ENCODE assay signal across 10 cellular contexts in the genomic region with DNA sequence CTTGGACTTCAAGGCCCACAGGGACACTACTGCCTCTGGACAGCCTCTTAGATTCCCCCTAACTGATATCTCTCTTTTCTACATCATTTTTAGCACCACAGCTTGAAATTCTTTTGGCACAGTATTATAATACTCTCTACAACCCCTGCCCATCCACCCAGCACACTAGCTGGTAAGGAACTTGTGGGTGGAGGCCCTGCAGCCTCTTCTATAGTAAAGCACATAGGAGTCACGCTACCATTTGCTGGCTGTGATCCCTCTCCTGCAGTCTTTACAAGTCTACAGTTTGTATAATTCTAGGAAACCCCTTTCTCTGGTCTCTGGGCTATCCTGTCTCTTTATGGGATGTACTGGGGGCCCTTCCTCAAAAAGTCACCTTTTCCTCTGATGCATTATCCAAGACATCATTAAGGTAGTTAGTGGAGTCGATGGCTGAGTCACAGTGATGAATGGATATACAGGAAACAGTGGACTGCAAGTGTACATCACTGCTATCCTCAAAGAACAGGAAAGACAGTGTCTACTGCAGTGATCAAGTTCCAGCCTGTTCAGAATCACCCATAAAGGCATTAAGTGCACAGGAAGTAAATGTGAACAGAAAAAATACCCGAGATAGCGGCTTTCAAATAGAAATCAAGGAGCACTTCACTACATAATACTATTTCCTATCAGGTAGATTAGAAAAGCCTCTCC. TPM values are rescaled to one million over a fixed set of nuclear protein-coding genes. Genes with fewer than 3 reads are reported as not detected.
A peak's percentile ranks its signal among the peaks of the same experiment; 100 is the strongest.
DNase-seq lines count a peak whose midpoint lies in the region; ATAC-seq, FAIRE-seq and TF ChIP-seq lines count a peak whose summit lies in the region.
"Had no signal": no experiment of that assay in that cellular context is flagged by ENCODE, and none has a peak within 500 bp of the region (broad histone marks: within the 10 kb centered on the region; RNA-seq: fewer than 3 reads in every experiment).

No MANE protein-coding gene starts in this region.

- BruUV-seq in endothelial cell of umbilical vein (replicated peaks; lab: Mats Ljungman, UMichigan), result no TSS peak

- DNase-seq in GM12891 (ENCODE audit: insufficient read length, low spot score) (no peak), SK-N-SH (no peak), endothelial cell of umbilical vein (ENCODE audit: low read depth, low spot score) (peak; percentile 17), smooth muscle cell (lab: John Stamatoyannopoulos, UW; ENCODE audit: unreplicated experiment) (no peak), HK-2 (ENCODE audit: unreplicated experiment) (no peak), caudate nucleus (lab: John Stamatoyannopoulos, UW) (no peak)
- no peak for DNase-seq in activated effector memory CD4-positive, alpha-beta T cell treated with Interleukin-2 at 50 U/mL for 16 hours
- DNase-seq: left cardiac atrium, MM.1S had no signal

- no peaks in the 10 kb centered on the region for H3K9me1 ChIP-seq in endothelial cell of umbilical vein (replicated peaks; ENCODE audit: control insufficient read depth, extremely low read depth, insufficient read depth, low read length)

- WGBS in SK-N-SH (ENCODE audit: low lambda C conversion rate), result 28% methylated on average over 4 of the region's 4 CpGs
- 75% methylated on average over 4 of the region's 4 CpGs for WGBS in smooth muscle cell (ENCODE audit: low lambda C conversion rate)

- peak overlapping the region; percentile 38; the same call in 1 of the 2 replicates for H3K4me2 ChIP-seq in SK-N-SH
- H3K4me2 ChIP-seq in endothelial cell of umbilical vein (ENCODE audit: insufficient read depth, low read length), result no peak overlapping the region
- H3K4me2 ChIP-seq in smooth muscle cell, result no peak overlapping the region

- peaks cover 87% of the 10 kb centered on the region for H3F3A ChIP-seq in SK-N-SH (replicated peaks; ENCODE audit: insufficient read depth)
- H3F3A ChIP-seq in smooth muscle cell (ENCODE audit: low read depth), result no peaks in the 10 kb centered on the region

- H2AFZ ChIP-seq in SK-N-SH (ENCODE audit: low read depth) (no peak overlapping the region), endothelial cell of umbilical vein (ENCODE audit: low read depth, low read length) (no peak overlapping the region), smooth muscle cell (ENCODE audit: low read depth) (no peak overlapping the region)

- POLR2A ChIA-PET in SK-N-SH (lab: Yijun Ruan, JAX) (no interaction called here), endothelial cell of umbilical vein (lab: Charles Lee) (interaction anchor here (0.6 to 1.2 kb wide), 4 partner anchors 10 to 54 kb away, joined by 3 to 6 read pairs (median 4); a partner anchor contains a TSS)

- H3K79me2 ChIP-seq in SK-N-SH (ENCODE audit: insufficient read depth) (peaks cover 81% of the 10 kb centered on the region), endothelial cell of umbilical vein (ENCODE audit: control insufficient read depth, insufficient read depth, low read length) (peaks cover 40% of the 10 kb centered on the region), smooth muscle cell (ENCODE audit: low read depth) (no peaks in the 10 kb centered on the region)

- TF ChIP-seq POLR2A in GM12891 (IDR thresholded peaks at IDR 0.05; ENCODE audit: low read depth, low read length), result peak; percentile 24; the same call in 1 of the 2 replicates
- TF ChIP-seq POLR2A in endothelial cell of umbilical vein (IDR thresholded peaks at IDR 0.05; ENCODE audit: low read depth, low read length), result no peak

- no peaks in the 10 kb centered on the region for H3K27me3 ChIP-seq in SK-N-SH (ENCODE audit: insufficient read depth)
- H3K27me3 ChIP-seq in endothelial cell of umbilical vein (ENCODE audit: control insufficient read depth in 2 of 2, insufficient read depth in 2 of 2, low read length in 2 of 2), result no peaks in the 10 kb centered on the region
- no peaks in the 10 kb centered on the region for H3K27me3 ChIP-seq in smooth muscle cell (ENCODE audit: low read depth)

- no peak for FAIRE-seq in GM12891 (lab: Jason Lieb, UNC)
- FAIRE-seq in endothelial cell of umbilical vein (lab: Jason Lieb, UNC), result no peak

- no peak for TF ChIP-seq RAD21 in SK-N-SH (IDR thresholded peaks at IDR 0.05; ENCODE audit: low read length)

- intact Hi-C loops in endothelial cell of umbilical vein (cut with micrococcal nuclease), result no loop called here

- TF ChIP-seq CTCF in SK-N-SH (IDR thresholded peaks at IDR 0.05), result no peak
- no peak for TF ChIP-seq CTCF in endothelial cell of umbilical vein (IDR thresholded peaks at IDR 0.05; ENCODE audit: extremely low read depth in 1 of 2, insufficient read depth in 1 of 2, low read depth in 1 of 2, low read length in 2 of 2)
- TF ChIP-seq CTCF in smooth muscle cell (IDR thresholded peaks at IDR 0.05; ENCODE audit: borderline replicate concordance, insufficient read depth, poor library complexity, severe bottlenecking), result no peak

- H3K9me2 ChIP-seq in SK-N-SH, result no peaks in the 10 kb centered on the region

- H4K20me1 ChIP-seq in SK-N-SH (ENCODE audit: insufficient read depth) (no peaks in the 10 kb centered on the region), endothelial cell of umbilical vein (replicated peaks; ENCODE audit: control insufficient read depth, extremely low read depth, insufficient read depth, low read length) (no peaks in the 10 kb centered on the region), smooth muscle cell (ENCODE audit: low read depth) (no peaks in the 10 kb centered on the region)

- peaks cover 88 to 89% of the 10 kb centered on the region in 2 experiments for H3K36me3 ChIP-seq in SK-N-SH (replicated peaks in 1 of 2; ENCODE audit: control insufficient read depth in 1 of 2, insufficient read depth in 2 of 2, low read length in 1 of 2)
- H3K36me3 ChIP-seq in endothelial cell of umbilical vein (ENCODE audit: control insufficient read depth in 2 of 2, extremely low read depth in 1 of 2, insufficient read depth in 2 of 2, low read length in 2 of 2), result peaks cover 6 to 13% of the 10 kb centered on the region in 2 experiments
- peaks cover 5% of the 10 kb centered on the region for H3K36me3 ChIP-seq in smooth muscle cell (ENCODE audit: low read depth)

- peak overlapping the region; percentile 89 to 100 for H3K27ac ChIP-seq in SK-N-SH (ENCODE audit: low read depth in 2 of 2, low read length in 1 of 2)
- H3K27ac ChIP-seq in endothelial cell of umbilical vein (ENCODE audit: insufficient read depth, low read depth, low read length), result peak overlapping the region; percentile 3
- H3K27ac ChIP-seq in smooth muscle cell (ENCODE audit: low read depth), result peak overlapping the region; percentile 25
- H3K27ac ChIP-seq in caudate nucleus (ENCODE audit: low read depth, low read length), result no peak overlapping the region

- peak in 1 of 2 experiments; percentile 77; a peak in 1 of 4 replicates for TF ChIP-seq EP300 in SK-N-SH (IDR thresholded peaks at IDR 0.05; ENCODE audit: borderline replicate concordance in 1 of 2, low read depth in 1 of 2, low read length in 1 of 2)

- ATAC-seq in GM21390 (IDR thresholded peaks at IDR 0.05; ENCODE audit: unreplicated experiment), result no peak
- ATAC-seq: left cardiac atrium had no signal

- H3K9ac ChIP-seq in SK-N-SH, result peak overlapping the region; percentile 68; the same call in 1 of the 2 replicates
- H3K9ac ChIP-seq in endothelial cell of umbilical vein (replicated peaks; ENCODE audit: extremely low read depth, insufficient read depth, low read length), result no peak overlapping the region
- no peak overlapping the region for H3K9ac ChIP-seq in smooth muscle cell (ENCODE audit: low read depth)

- dilution Hi-C loops in endothelial cell of umbilical vein (cut with MboI; ENCODE audit: extremely low pct_ligation_motif_present, low sequenced_read_pairs), result no loop called here

- CTCF ChIA-PET in SK-N-SH (lab: Yijun Ruan, JAX), result interaction anchor here (1.0 to 6.9 kb wide), 3 partner anchors 55 to 84 kb away, joined by 3 to 25 read pairs (median 7); a partner anchor contains a TSS
- CTCF ChIA-PET in endothelial cell of umbilical vein (lab: Charles Lee), result interaction anchor here (1.1 to 5.1 kb wide), 4 partner anchors 8 to 62 kb away, joined by 3 to 82 read pairs (median 43); a partner anchor contains a TSS

- H3K9me3 ChIP-seq in SK-N-SH (no peaks in the 10 kb centered on the region), endothelial cell of umbilical vein (replicated peaks; ENCODE audit: control insufficient read depth, insufficient read depth, low read length) (no peaks in the 10 kb centered on the region), smooth muscle cell (replicated peaks; ENCODE audit: low read depth) (no peaks in the 10 kb centered on the region)

- H3K4me3 ChIP-seq in SK-N-SH (ENCODE audit: low read depth in 2 of 2, low read length in 1 of 2) (no peak overlapping the region), endothelial cell of umbilical vein (replicated peaks in 1 of 3; ENCODE audit: insufficient read depth in 1 of 3, low read depth in 1 of 3, low read length in 3 of 3) (no peak overlapping the region), smooth muscle cell (no peak overlapping the region)

- H3K4me1 ChIP-seq in SK-N-SH (ENCODE audit: control insufficient read depth in 1 of 2, insufficient read depth in 2 of 2, low read depth in 1 of 2, low read length in 1 of 2), result peaks cover 28 to 57% of the 10 kb centered on the region in 2 experiments
- peaks cover 46% of the 10 kb centered on the region for H3K4me1 ChIP-seq in endothelial cell of umbilical vein (ENCODE audit: control insufficient read depth, extremely low read depth, insufficient read depth, low read length)
- H3K4me1 ChIP-seq in smooth muscle cell (ENCODE audit: low read depth), result peaks cover 14% of the 10 kb centered on the region

TF ChIP-seq in GM12891, 5 proteins besides CTCF, POLR2A, EP300 and RAD21 (continues in another document):
- no peak for TF ChIP-seq SPI1 (IDR thresholded peaks at IDR 0.05; ENCODE audit: low read depth, low read length)

TF ChIP-seq in SK-N-SH, 30 proteins besides CTCF, POLR2A, EP300 and RAD21 (continues in another document):
- TF ChIP-seq FOXJ3 (CRISPR knock-in tag; IDR thresholded peaks at IDR 0.05) (no peak), RFX5 (IDR thresholded peaks at IDR 0.05; ENCODE audit: low read length) (no peak)

TF ChIP-seq in endothelial cell of umbilical vein, 7 proteins besides CTCF, POLR2A, EP300 and RAD21 (continues in another document):
- peak; percentile 15 for TF ChIP-seq POLR2AphosphoS5 (IDR thresholded peaks at IDR 0.05; ENCODE audit: insufficient read depth, low read depth, low read length)

RNA-seq across cellular contexts. Expression of a gene that starts 54.4 kb away (rescaled TPM):
- 49.4 TPM for polyA plus RNA-seq in GM12891 (2012; ENCODE audit: low read depth, missing spikeins)
- polyA plus RNA-seq in SK-N-SH (2012; rRNA removed) (47.8 and 52.0 TPM in 2 replicates), endothelial cell of umbilical vein (10.6 and 11.7 TPM in 2 replicates), smooth muscle cell (21.0 and 26.8 TPM in 2 replicates)
- polyA plus RNA-seq in SK-N-SH (2012; cell fraction: cytosol; rRNA removed), result 74.7 and 89.6 TPM in 2 replicates
- 34.1 and 67.1 TPM in 2 replicates for polyA plus RNA-seq in SK-N-SH (2012; cell fraction: nucleus; rRNA removed)
- total RNA-seq in endothelial cell of umbilical vein (53.9 and 58.8 TPM in 2 replicates), smooth muscle cell (25.5 and 28.2 TPM in 2 replicates)
- polyA plus RNA-seq in endothelial cell of umbilical vein (2011; cell fraction: cytosol; rRNA removed), result 20.3 and 22.6 TPM in 2 replicates
- 20.8 and 26.3 TPM in 2 replicates for polyA plus RNA-seq in endothelial cell of umbilical vein (2011; cell fraction: nucleus; rRNA removed)
- polyA plus RNA-seq in endothelial cell of umbilical vein (2012), result 48.6 and 75.6 TPM in 2 replicates
- polyA minus RNA-seq in endothelial cell of umbilical vein, result 12.1 and 12.3 TPM in 2 replicates
- 10.5 TPM for polyA minus RNA-seq in endothelial cell of umbilical vein (2011; cell fraction: cytosol; rRNA and poly(A)+ RNA removed)
- polyA minus RNA-seq in endothelial cell of umbilical vein (2011; cell fraction: nucleus; rRNA and poly(A)+ RNA removed), result 22.6 and 33.8 TPM in 2 replicates
